Comparison of ENCODE assay signal across 8 cellular contexts in genomic region chr2:65055427-65056214, GRCh38. TPM values are rescaled to one million over a fixed set of nuclear protein-coding genes. Genes with fewer than 3 reads are reported as not detected.
A peak's percentile ranks its signal among the peaks of the same experiment; 100 is the strongest.
DNase-seq lines count a peak whose midpoint lies in the region; ATAC-seq and TF ChIP-seq lines count a peak whose summit lies in the region.

No MANE protein-coding gene starts in this region.

- peak overlapping the region in 1 of 2 experiments; percentile 70 for H3K14ac ChIP-seq in mesenchymal stem cell (ENCODE audit: low read length in 2 of 2)

- H3K27ac ChIP-seq in SK-N-SH (ENCODE audit: low read depth in 2 of 2, low read length in 1 of 2) (no peak overlapping the region; a peak in 1 of 4 replicates), mesenchymal stem cell (ENCODE audit: low read length, poor library complexity, severe bottlenecking) (no peak overlapping the region), substantia nigra (ENCODE audit: low read depth, low read length, poor library complexity, severe bottlenecking) (peak overlapping the region; percentile 79)

- H3K23ac ChIP-seq in mesenchymal stem cell (ENCODE audit: low read length in 2 of 2): peak overlapping the region in 1 of 2 experiments; percentile 25

- peak overlapping the region; percentile 53; the same call in 1 of the 2 replicates for H3K9ac ChIP-seq in SK-N-SH
- peak overlapping the region; percentile 73 for H3K9ac ChIP-seq in mesenchymal stem cell (ENCODE audit: low read length)

- peak overlapping the region; percentile 79 for H2AFZ ChIP-seq in SK-N-SH (ENCODE audit: low read depth)
- H2AFZ ChIP-seq in mesenchymal stem cell (ENCODE audit: low read depth, low read length): peak overlapping the region; percentile 100

- H3K18ac ChIP-seq in mesenchymal stem cell (ENCODE audit: low read depth in 1 of 2, low read length in 2 of 2): peak overlapping the region in 1 of 2 experiments; percentile 56

- H3K9me3 ChIP-seq in SK-N-SH (no peaks in the 10 kb centered on the region), mesenchymal stem cell (ENCODE audit: control insufficient read depth, low read length) (no peaks in the 10 kb centered on the region)

- TF ChIP-seq RAD21 in SK-N-SH (IDR thresholded peaks at IDR 0.05; ENCODE audit: low read length): no peak

- H3F3A ChIP-seq in SK-N-SH (replicated peaks; ENCODE audit: insufficient read depth): no peaks in the 10 kb centered on the region

- H3K4me1 ChIP-seq in SK-N-SH (ENCODE audit: control insufficient read depth in 1 of 2, insufficient read depth in 2 of 2, low read depth in 1 of 2, low read length in 1 of 2) (peaks cover 0 to 3% of the 10 kb centered on the region in 2 experiments; a peak in 1 of 4 replicates), mesenchymal stem cell (ENCODE audit: control insufficient read depth, insufficient read depth, low read depth, low read length) (peaks cover 6% of the 10 kb centered on the region)

- TF ChIP-seq EP300 in SK-N-SH (IDR thresholded peaks at IDR 0.05; ENCODE audit: borderline replicate concordance in 1 of 2, low read depth in 1 of 2, low read length in 1 of 2): no peak

- H2BK12ac ChIP-seq in mesenchymal stem cell (ENCODE audit: low read length in 2 of 2): peak overlapping the region; percentile 31 to 44

- peaks cover 15% of the 10 kb centered on the region; the same call in 1 of the 2 replicates for H4K20me1 ChIP-seq in SK-N-SH (ENCODE audit: insufficient read depth)

- H3K9me3 Mint-ChIP-seq in chondrocyte (ENCODE audit: low read depth): peaks cover 3% of the 10 kb centered on the region

- H3K36me3 ChIP-seq in SK-N-SH (replicated peaks in 1 of 2; ENCODE audit: control insufficient read depth in 1 of 2, insufficient read depth in 2 of 2, low read length in 1 of 2) (no peaks in the 10 kb centered on the region), mesenchymal stem cell (ENCODE audit: control insufficient read depth in 1 of 2, insufficient read depth in 2 of 2, low read depth in 1 of 2, low read length in 2 of 2) (peaks cover 0 to 5% of the 10 kb centered on the region in 2 experiments)

- WGBS in SK-N-SH (ENCODE audit: low lambda C conversion rate): 8% methylated on average over 37 of the region's 41 CpGs
- 13% methylated on average over 41 of the region's 41 CpGs for WGBS in mesenchymal stem cell

- DNase-seq in DMS 273 treated with DMSO at 0.1 percent for 48 hours (lab: John Stamatoyannopoulos, UW): peak; percentile 61
- DNase-seq in SK-N-SH: no peak
- no peak for DNase-seq in chondrocyte (ENCODE audit: low spot score)
- no peak for DNase-seq in mesenchymal stem cell
- DNase-seq in substantia nigra (lab: John Stamatoyannopoulos, UW): peak in 4 of 49 donors; percentile 42 to 80 (median 63)
- DNase-seq in SK-N-DZ (ENCODE audit: low spot score): no peak

- H3K79me1 ChIP-seq in mesenchymal stem cell (replicated peaks; ENCODE audit: low read length, poor library complexity, severe bottlenecking): peaks cover 6% of the 10 kb centered on the region

- H4K8ac ChIP-seq in mesenchymal stem cell (ENCODE audit: low read length): peak overlapping the region; percentile 76

- no peaks in the 10 kb centered on the region for H3K36me3 Mint-ChIP-seq in chondrocyte (ENCODE audit: low read depth)

- POLR2A ChIA-PET in SK-N-SH (lab: Yijun Ruan, JAX): interaction anchor here (0.6 to 1.5 kb wide), 10 partner anchors 12 to 422 kb away, joined by 3 to 7 read pairs (median 3); partner anchors contain the start of gene SERTAD2

- ATAC-seq in GM19463 (IDR thresholded peaks at IDR 0.05; ENCODE audit: unreplicated experiment) (peak; percentile 20), HG03460 (IDR thresholded peaks at IDR 0.05; ENCODE audit: unreplicated experiment) (peak; percentile 23)

- no peak overlapping the region for H4K91ac ChIP-seq in mesenchymal stem cell (ENCODE audit: low read length)

- H3K4me3 ChIP-seq in SK-N-SH (ENCODE audit: low read depth in 2 of 2, low read length in 1 of 2) (peak overlapping the region; percentile 74 to 82), mesenchymal stem cell (ENCODE audit: insufficient read depth in 1 of 2, low read depth in 1 of 2, low read length in 2 of 2) (peak overlapping the region; percentile 80 to 92)

- H2BK15ac ChIP-seq in mesenchymal stem cell (ENCODE audit: low read depth, poor library complexity, severe bottlenecking): no peak overlapping the region

- H3K27ac Mint-ChIP-seq in chondrocyte (ENCODE audit: unreplicated experiment): peak overlapping the region; percentile 95

- no peak overlapping the region for H2AK5ac ChIP-seq in mesenchymal stem cell (ENCODE audit: low read length, severe bottlenecking)

- no peak overlapping the region for H2BK120ac ChIP-seq in mesenchymal stem cell (ENCODE audit: low read depth, low read length)

- CTCF ChIA-PET in SK-N-SH (lab: Yijun Ruan, JAX): interaction anchor here (0.8 to 5.1 kb wide), 8 partner anchors 12 to 409 kb away, joined by 3 to 17 read pairs (median 4); partner anchors contain the start of gene RAB1A

- peaks cover 40% of the 10 kb centered on the region for H3K79me2 ChIP-seq in SK-N-SH (ENCODE audit: insufficient read depth)

- TF ChIP-seq CTCF in SK-N-SH (IDR thresholded peaks at IDR 0.05) (no peak), chondrocyte (IDR thresholded peaks at IDR 0.05) (no peak)

- no peaks in the 10 kb centered on the region for H3K27me3 ChIP-seq in SK-N-SH (ENCODE audit: insufficient read depth)
- H3K27me3 ChIP-seq in mesenchymal stem cell (ENCODE audit: control insufficient read depth in 1 of 2, insufficient read depth in 1 of 2, low read length in 2 of 2): peaks cover 0 to 7% of the 10 kb centered on the region in 2 experiments

- H3K4me2 ChIP-seq in SK-N-SH (peak overlapping the region; percentile 89), mesenchymal stem cell (ENCODE audit: low read length, poor library complexity, severe bottlenecking) (peak overlapping the region; percentile 100)

- no peak overlapping the region for H3K4ac ChIP-seq in mesenchymal stem cell (ENCODE audit: low read depth in 1 of 2, low read length in 2 of 2)

- no peaks in the 10 kb centered on the region for H3K9me2 ChIP-seq in SK-N-SH

- H3K4me1 Mint-ChIP-seq in chondrocyte (ENCODE audit: low read depth): peaks cover 27% of the 10 kb centered on the region

- H3K4me3 Mint-ChIP-seq in chondrocyte (ENCODE audit: unreplicated experiment): peak overlapping the region; percentile 98

- no peak overlapping the region for H2BK5ac ChIP-seq in mesenchymal stem cell (ENCODE audit: low read depth, low read length, poor library complexity, severe bottlenecking)

- no peaks in the 10 kb centered on the region for H3K27me3 Mint-ChIP-seq in chondrocyte (ENCODE audit: low read depth)

TF ChIP-seq in SK-N-SH, 30 proteins besides CTCF, POLR2A, EP300 and RAD21 (continues in another document):
- TF ChIP-seq SMC3 (IDR thresholded peaks at IDR 0.05; ENCODE audit: low read depth, low read length) (no peak), JUND (IDR thresholded peaks at IDR 0.05) (no peak), FOSL2 (IDR thresholded peaks at IDR 0.05; ENCODE audit: borderline replicate concordance, low read depth) (no peak), TCF12 (IDR thresholded peaks at IDR 0.05) (no peak), GABPA (IDR thresholded peaks at IDR 0.05; ENCODE audit: low read depth) (no peak), REST (IDR thresholded peaks at IDR 0.05; ENCODE audit: low read depth, low read length) (no peak), ELF1 (IDR thresholded peaks at IDR 0.05) (no peak), RXRA (IDR thresholded peaks at IDR 0.05; ENCODE audit: borderline replicate concordance, low read depth) (no peak), POLR2AphosphoS5 (IDR thresholded peaks at IDR 0.05; ENCODE audit: low read depth, low read length) (no peak), IRF3 (IDR thresholded peaks at IDR 0.05; ENCODE audit: low read depth, low read length) (no peak)

RNA-seq across cellular contexts. Expression of gene CEP68, which starts 0.6 kb away (rescaled TPM):
- polyA plus RNA-seq in SK-N-SH (2012; rRNA removed): 6.2 and 7.8 TPM in 2 replicates
- polyA plus RNA-seq in SK-N-SH (2012; cell fraction: cytosol; rRNA removed): 5.4 and 6.8 TPM in 2 replicates
- 9.0 and 12.6 TPM in 2 replicates for polyA plus RNA-seq in SK-N-SH (2012; cell fraction: nucleus; rRNA removed)
- total RNA-seq in chondrocyte: 9.0 to 13.0 TPM (median 12.2 TPM) in 3 replicates
- 2.9 TPM for polyA plus RNA-seq in mesenchymal stem cell (2013, experiment 1 of 2)
- polyA plus RNA-seq in mesenchymal stem cell (2013, experiment 2 of 2): 3.2 TPM
- 14.8 and 19.1 TPM in 2 replicates for polyA plus RNA-seq in SK-N-DZ (2014; cell fraction: cytosol; rRNA removed)
- 9.3 and 11.1 TPM in 2 replicates for polyA plus RNA-seq in SK-N-DZ (2014; cell fraction: nucleus; rRNA removed)
